19 cellular contexts compared by ENCODE assay signal in the genomic region with DNA sequence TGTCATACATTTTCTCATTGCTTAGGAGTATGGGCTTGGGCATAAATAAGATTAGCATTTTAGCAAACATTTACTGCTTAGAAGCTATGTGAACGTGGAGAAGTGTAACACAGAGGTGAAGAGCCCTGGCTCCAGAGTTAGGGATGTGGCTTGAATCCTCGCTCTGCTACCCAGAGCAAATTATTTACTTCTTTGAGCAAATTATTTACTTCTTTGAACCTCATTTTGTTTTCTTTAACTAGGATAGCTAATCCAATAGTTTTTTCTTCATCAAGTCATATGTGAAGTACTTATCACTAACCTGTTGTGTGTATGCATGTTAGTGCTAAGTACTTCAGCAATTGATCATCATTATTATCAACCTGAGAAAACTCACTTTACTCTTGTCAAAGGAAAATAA.
"Had no signal": no experiment of that assay in that cellular context is flagged by ENCODE, and none has a peak within 500 bp of the region (broad histone marks: within the 10 kb centered on the region; RNA-seq: fewer than 3 reads in every experiment).

No MANE protein-coding gene starts in this region.

- H3K36me3 ChIP-seq: gastroesophageal sphincter, heart right ventricle, right atrium auricular region, tibial artery, uterus had no signal

- H3K4me3 Mint-ChIP-seq: activated naive CD4-positive, alpha-beta T cell treated with anti-CD3 and anti-CD28 coated beads for 36 hours; activated naive CD8-positive, alpha-beta T cell treated with anti-CD3 and anti-CD28 coated beads, Interleukin-2, amount 50 U/mL, for 24 hours; dendritic cell treated with granulocyte-macrophage colony-stimulating factor and Interleukin-4, amounts not matched to agents 40 ng/mL and 50 ng/mL, for 4 days; natural killer cell had no signal

- H3K27me3 ChIP-seq: right atrium auricular region, tibial artery, uterus had no signal

- H3K9me3 Mint-ChIP-seq: activated naive CD4-positive, alpha-beta T cell treated with anti-CD3 and anti-CD28 coated beads for 36 hours; activated T-helper 2 cell treated with anti-CD3 and anti-CD28 coated beads, Interferon-gamma antibody, Interleukin-2, Interleukin-4, amounts not matched to agents 10 μg/mL and 5 μg/mL and 100 μg/mL, durations not matched to agents 14 hours and 24 hours and 36 hours; natural killer cell had no signal

- H3K4me3 ChIP-seq: gastroesophageal sphincter, heart right ventricle, right atrium auricular region, skin epidermis, tibial artery, uterus had no signal

- H3K27ac ChIP-seq: gastroesophageal sphincter, heart right ventricle, right atrium auricular region, skin epidermis, tibial artery, uterus had no signal

- H3K36me3 Mint-ChIP-seq: natural killer cell had no signal

- ATAC-seq: activated CD4-positive, CD25-positive, alpha-beta regulatory T cell treated with anti-CD3 and anti-CD28 coated beads, Interleukin-2, amount 50 U/mL, for 24 hours; activated naive CD8-positive, alpha-beta T cell treated with anti-CD3 and anti-CD28 coated beads, Interleukin-2, amount 50 U/mL, for 24 hours; gastroesophageal sphincter; heart right ventricle; left ventricle myocardium superior; natural killer cell had no signal

- H3K4me1 ChIP-seq: gastroesophageal sphincter, heart right ventricle, right atrium auricular region, tibial artery, uterus had no signal

- H3K9me3 ChIP-seq: gastroesophageal sphincter, heart right ventricle, right atrium auricular region, tibial artery, uterus had no signal

- DNase-seq: activated naive CD4-positive, alpha-beta T cell treated with anti-CD3 and anti-CD28 coated beads for 36 hours; activated naive CD8-positive, alpha-beta T cell treated with anti-CD3 and anti-CD28 coated beads, Interleukin-2, amount 50 U/mL, for 24 hours; activated T-cell treated with anti-CD3 and anti-CD28 coated beads for 4 hours; aorta; effector memory CD4-positive, alpha-beta T cell; heart right ventricle; left ventricle myocardium superior; natural killer cell; posterior cingulate gyrus; stimulated activated CD4-positive, alpha-beta T cell treated with anti-CD3 and anti-CD28 coated beads, Interleukin-4, amount 100 ng/mL, for 24 hours; stimulated activated naive CD4-positive, alpha-beta T cell; tibial artery; uterus had no signal
